8 cellular contexts compared by ENCODE assay signal in the genomic region with DNA sequence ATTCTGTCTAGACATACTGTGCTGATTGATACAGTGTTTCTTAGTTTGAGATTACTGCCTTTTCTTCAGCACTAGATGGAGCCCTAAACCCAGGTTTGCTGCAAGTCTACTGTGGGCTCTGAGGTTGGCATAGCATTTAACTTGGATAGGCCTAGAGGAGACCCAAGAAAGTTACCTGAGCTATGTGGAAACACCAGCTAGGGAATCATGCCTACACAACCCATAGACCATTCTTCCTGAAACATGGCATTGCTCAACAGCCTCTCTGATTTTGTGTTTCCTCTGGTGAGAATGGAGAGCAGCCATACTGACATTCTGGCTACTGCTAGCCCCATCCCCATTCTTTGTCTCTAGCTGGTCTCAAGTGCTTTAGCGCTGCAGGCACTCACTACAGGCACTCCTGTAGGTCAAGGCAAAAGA.
DNase-seq lines count a peak whose midpoint lies in the region; ATAC-seq and TF ChIP-seq lines count a peak whose summit lies in the region.

No MANE protein-coding gene starts in this region.

- no peak overlapping the region for H3K27ac ChIP-seq in OCI-LY1 (ENCODE audit: low read depth, low read length, poor library complexity, severe bottlenecking)
- H3K27ac ChIP-seq in fibroblast of lung (ENCODE audit: insufficient read depth, low read length), result no peak overlapping the region
- no peak overlapping the region for H3K27ac ChIP-seq in ascending aorta

- H3K36me3 ChIP-seq in OCI-LY1 (ENCODE audit: insufficient read depth, low read length) (no peaks in the 10 kb centered on the region), fibroblast of lung (ENCODE audit: control insufficient read depth, insufficient read depth, low read length) (no peaks in the 10 kb centered on the region), ascending aorta (no peaks in the 10 kb centered on the region)

- H3K27me3 ChIP-seq in OCI-LY1 (ENCODE audit: insufficient read depth, low read length) (no peaks in the 10 kb centered on the region), fibroblast of lung (ENCODE audit: control insufficient read depth, insufficient read depth, low read length) (no peaks in the 10 kb centered on the region), ascending aorta (no peaks in the 10 kb centered on the region)

- H3K4me1 ChIP-seq in OCI-LY1 (ENCODE audit: insufficient read depth, low read length, severe bottlenecking) (no peaks in the 10 kb centered on the region), fibroblast of lung (ENCODE audit: control insufficient read depth, extremely low read depth, insufficient read depth, low read length) (no peaks in the 10 kb centered on the region), ascending aorta (no peaks in the 10 kb centered on the region)

- H3K4me2 ChIP-seq in OCI-LY1 (ENCODE audit: low read length) (no peak overlapping the region), fibroblast of lung (ENCODE audit: extremely low read depth, insufficient read depth, low read length) (no peak overlapping the region)

- H3K9me3 ChIP-seq in OCI-LY1 (ENCODE audit: low read length), result no peaks in the 10 kb centered on the region
- no peaks in the 10 kb centered on the region for H3K9me3 ChIP-seq in fibroblast of lung (ENCODE audit: control insufficient read depth, insufficient read depth, low read depth, low read length)
- peaks cover 0 to 4% of the 10 kb centered on the region in 2 donors for H3K9me3 ChIP-seq in ascending aorta

- intact Hi-C loops in ascending aorta (cut with DNase I), result no loop called here

- H3K4me3 ChIP-seq in OCI-LY1 (ENCODE audit: low read depth, low read length, poor library complexity, severe bottlenecking) (no peak overlapping the region), fibroblast of lung (replicated peaks in 1 of 4; ENCODE audit: control extremely low read depth in 1 of 4, insufficient read depth in 1 of 4, low read depth in 3 of 4, low read length in 4 of 4) (no peak overlapping the region), ascending aorta (no peak overlapping the region)

- TF ChIP-seq CTCF in OCI-LY1 (IDR thresholded peaks at IDR 0.05; ENCODE audit: low read length), result peak; percentile 70
- peak; percentile 65 to 66 for TF ChIP-seq CTCF in fibroblast of lung (conservative IDR thresholded peaks at IDR 0.05 in 1 of 2, IDR thresholded peaks at IDR 0.05 in 1 of 2; ENCODE audit: low read depth in 1 of 2, low read length in 2 of 2)
- no peak for TF ChIP-seq CTCF in ascending aorta (IDR thresholded peaks at IDR 0.05)

- H2AFZ ChIP-seq in OCI-LY1 (ENCODE audit: low read length), result no peak overlapping the region
- no peak overlapping the region for H2AFZ ChIP-seq in fibroblast of lung (ENCODE audit: low read length)

- no peaks in the 10 kb centered on the region for H3K79me2 ChIP-seq in OCI-LY1 (ENCODE audit: insufficient read depth, low read length)
- no peaks in the 10 kb centered on the region for H3K79me2 ChIP-seq in fibroblast of lung (ENCODE audit: control insufficient read depth, insufficient read depth, low read length)

- H4K20me1 ChIP-seq in OCI-LY1 (ENCODE audit: insufficient read depth, low read length) (no peaks in the 10 kb centered on the region), fibroblast of lung (ENCODE audit: control insufficient read depth, extremely low read depth, insufficient read depth, low read length) (no peaks in the 10 kb centered on the region)

- no peaks in the 10 kb centered on the region for H3F3A ChIP-seq in OCI-LY1 (ENCODE audit: insufficient read depth, low read length)

- ATAC-seq in GM19463 (IDR thresholded peaks at IDR 0.05; ENCODE audit: unreplicated experiment) (peak; percentile 95), HG03442 (IDR thresholded peaks at IDR 0.05; ENCODE audit: unreplicated experiment) (peak; percentile 82)

- no peaks in the 10 kb centered on the region for H3K9me2 ChIP-seq in OCI-LY1 (ENCODE audit: low read depth, low read length)

- H3K9ac ChIP-seq in OCI-LY1 (ENCODE audit: low read length) (no peak overlapping the region), fibroblast of lung (ENCODE audit: insufficient read depth, low read length) (no peak overlapping the region)

- DNase-seq in EL, result peak; percentile 61
- peak; percentile 55 to 70 for DNase-seq in fibroblast of lung (ENCODE audit: low read depth in 2 of 2)
- DNase-seq in smooth muscle cell of the brain vasculature (ENCODE audit: low read depth, low spot score), result peak; percentile 18
- DNase-seq in ascending aorta (ENCODE audit: low spot score in 2 of 2), result no peak
- no peak for DNase-seq in midbrain (lab: John Stamatoyannopoulos, UW)

Comparison
In these comparisons a context has a peak if more than half of its experiments do, and no peak if none do; other contexts are left out.
1. DNase-seq: peak in EL (single experiment), fibroblast of lung (2 of 2) and smooth muscle cell of the brain vasculature (single experiment); none in ascending aorta (0 of 2) and midbrain (single experiment).
2. CTCF ChIP-seq: peak in OCI-LY1 (single experiment) and fibroblast of lung (2 of 2); none in ascending aorta (0 of 3).